ENCODE assay signal across 29 cellular contexts in the genomic region with DNA sequence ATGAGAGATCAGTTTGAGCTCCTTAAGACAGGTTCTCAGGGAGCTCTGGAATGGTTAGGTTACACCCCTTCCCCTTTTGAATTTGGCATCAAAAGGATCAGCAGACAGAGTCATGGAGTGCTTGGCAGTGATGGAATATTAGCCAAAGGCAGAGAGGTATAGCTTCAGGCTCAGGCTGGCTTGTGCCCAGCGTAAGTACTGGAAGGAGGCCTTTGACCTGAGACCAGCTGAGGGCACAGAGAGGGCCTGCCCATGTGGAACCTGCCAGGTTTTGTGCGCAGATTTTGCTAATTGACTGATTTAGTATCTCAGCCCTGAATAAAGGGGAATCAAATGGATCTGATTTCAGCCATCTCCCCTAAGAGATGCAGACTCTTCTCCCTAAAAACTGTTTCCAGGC.
A peak's percentile ranks its signal among the peaks of the same experiment; 100 is the strongest.
DNase-seq lines count a peak whose midpoint lies in the region; ATAC-seq, FAIRE-seq and TF ChIP-seq lines count a peak whose summit lies in the region.
"Had no signal": no experiment of that assay in that cellular context is flagged by ENCODE, and none has a peak within 500 bp of the region (broad histone marks: within the 10 kb centered on the region; RNA-seq: fewer than 3 reads in every experiment).

No MANE protein-coding gene starts in this region.

- H3K23ac ChIP-seq in H9 (ENCODE audit: insufficient read length, low read depth, low read length): no peak overlapping the region

- no peak for TF ChIP-seq RAD21 in GM12878 (IDR thresholded peaks at IDR 0.05; ENCODE audit: insufficient read depth, low read depth, low read length)

- H3K4me1 Mint-ChIP-seq in H9: peaks cover 15 to 44% of the 10 kb centered on the region in 2 experiments

- no peaks in the 10 kb centered on the region for H3K9me3 Mint-ChIP-seq in H9

- TF ChIP-seq CTCF in right atrium auricular region (IDR thresholded peaks at IDR 0.05): no peak
- TF ChIP-seq CTCF in GM12878 (IDR thresholded peaks at IDR 0.05 in 2 of 3, conservative IDR thresholded peaks at IDR 0.05 in 1 of 3; ENCODE audit: control insufficient read depth in 2 of 3, extremely low read depth in 1 of 3, insufficient read depth in 1 of 3, low read depth in 3 of 3, low read length in 3 of 3): no peak
- no peak for TF ChIP-seq CTCF in sigmoid colon (IDR thresholded peaks at IDR 0.05)
- TF ChIP-seq CTCF in H9 (conservative IDR thresholded peaks at IDR 0.05): no peak

- SMC1A ChIA-PET in GM12878 (lab: Charles Lee; ENCODE audit: uncharacterized antibody, unreplicated experiment): interaction anchor here (0.7 to 2.9 kb wide), 5 partner anchors 10 to 99 kb away, joined by 3 to 17 read pairs (median 3); no protein-coding TSS in a partner anchor

- no peak overlapping the region for H4K91ac ChIP-seq in H9 (ENCODE audit: insufficient read length, low read depth, low read length)

- no peak overlapping the region for H2BK5ac ChIP-seq in H9 (ENCODE audit: insufficient read length, low read length)

- H4K8ac ChIP-seq in H9 (replicated peaks; ENCODE audit: insufficient read length, low read depth, low read length): no peak overlapping the region

- in situ Hi-C loops in GM12878 (cut with MboI): no loop called here

- peaks cover 39% of the 10 kb centered on the region for H3K36me3 ChIP-seq in right atrium auricular region
- H3K36me3 ChIP-seq in GM12878 (ENCODE audit: control insufficient read depth in 2 of 2, insufficient read depth in 2 of 2, low read length in 1 of 2): peaks cover 23 to 54% of the 10 kb centered on the region in 2 experiments
- peaks cover 0 to 21% (median 6%) of the 10 kb centered on the region in 4 donors for H3K36me3 ChIP-seq in sigmoid colon
- no peaks in the 10 kb centered on the region for H3K36me3 ChIP-seq in SJCRH30
- H3K36me3 ChIP-seq: SJSA1, vagina had no signal

- TF ChIP-seq EP300 in GM12878 (IDR thresholded peaks at IDR 0.05; ENCODE audit: borderline replicate concordance in 1 of 2, control insufficient read depth in 1 of 2, low read depth in 2 of 2, low read length in 2 of 2) (no peak), sigmoid colon (IDR thresholded peaks at IDR 0.05) (no peak)

- no peak overlapping the region for H2BK12ac ChIP-seq in H9 (ENCODE audit: insufficient read length, low read depth, low read length)

- no peak overlapping the region for H3K27ac ChIP-seq in right atrium auricular region
- no peak overlapping the region for H3K27ac ChIP-seq in GM12878 (ENCODE audit: control insufficient read depth, insufficient read depth)
- H3K27ac ChIP-seq in layer of hippocampus (ENCODE audit: low read depth, low read length): peak overlapping the region; percentile 8
- no peak overlapping the region for H3K27ac ChIP-seq in sigmoid colon
- no peak overlapping the region for H3K27ac ChIP-seq in H9 (ENCODE audit: insufficient read length, low read depth, low read length)
- H3K27ac ChIP-seq in SJCRH30: no peak overlapping the region
- H3K27ac ChIP-seq: A549, hepatocyte, PC-9, psoas muscle, SJSA1, vagina had no signal

- H3K18ac ChIP-seq in H9 (ENCODE audit: insufficient read length, low read depth, low read length): no peak overlapping the region

- H3K4me1 ChIP-seq in right atrium auricular region (peaks cover 0 to 91% of the 10 kb centered on the region in 2 donors), GM12878 (ENCODE audit: control insufficient read depth, insufficient read depth, low read length) (peaks cover 6% of the 10 kb centered on the region), sigmoid colon (peaks cover 0 to 23% (median 21%) of the 10 kb centered on the region in 4 donors), H9 (ENCODE audit: insufficient read depth, low read length) (peaks cover 2% of the 10 kb centered on the region; the same call in 1 of the 2 replicates), SJCRH30 (peaks cover 37% of the 10 kb centered on the region)
- H3K4me1 ChIP-seq: A549 had no signal

- no peaks in the 10 kb centered on the region for H3K27me3 Mint-ChIP-seq in H9 (ENCODE audit: low read depth)
- H3K27me3 Mint-ChIP-seq: B cell had no signal

- RAD21 ChIA-PET in GM12878 (lab: Charles Lee; ENCODE audit: unreplicated experiment): interaction anchor here (1.5 kb wide), 1 partner anchor 37 kb away, joined by 4 read pairs; no protein-coding TSS in a partner anchor

- no peak overlapping the region for H4K5ac ChIP-seq in H9 (ENCODE audit: insufficient read length, low read depth, low read length)

- no peak overlapping the region for H3K14ac ChIP-seq in H9 (ENCODE audit: insufficient read depth, low read length)

- H4K20me1 ChIP-seq in GM12878 (ENCODE audit: control insufficient read depth, insufficient read depth): no peaks in the 10 kb centered on the region; the same call in 1 of the 2 replicates
- H4K20me1 ChIP-seq in H9 (ENCODE audit: control insufficient read depth, insufficient read depth, insufficient read length): no peaks in the 10 kb centered on the region

- WGBS in GM12878 (ENCODE audit: insufficient coverage, insufficient replicate concordance, low lambda C conversion rate, missing lambda C conversion rate): 100% methylated on average over 2 of the region's 2 CpGs
- 95 to 96% methylated on average over 2 of the region's 2 CpGs for WGBS in sigmoid colon, 2 donors
- no CpG with 5 or more reads among the region's 2 CpGs for WGBS in H9 (ENCODE audit: extremely low coverage, insufficient read length, low lambda C conversion rate)

- H3K27me3 ChIP-seq in right atrium auricular region: no peaks in the 10 kb centered on the region
- no peaks in the 10 kb centered on the region for H3K27me3 ChIP-seq in GM12878 (replicated peaks in 1 of 2; ENCODE audit: control insufficient read depth in 2 of 2, insufficient read depth in 2 of 2, low read length in 1 of 2)
- no peaks in the 10 kb centered on the region for H3K27me3 ChIP-seq in layer of hippocampus (ENCODE audit: control insufficient read depth, insufficient read depth, low read length)
- H3K27me3 ChIP-seq in sigmoid colon: no peaks in the 10 kb centered on the region
- no peaks in the 10 kb centered on the region for H3K27me3 ChIP-seq in H9 (ENCODE audit: insufficient read depth, low read length)
- no peaks in the 10 kb centered on the region for H3K27me3 ChIP-seq in SJCRH30
- H3K27me3 ChIP-seq: hepatocyte, SJSA1, vagina had no signal

- H3K36me3 Mint-ChIP-seq in H9 (ENCODE audit: insufficient read depth in 1 of 3, low read depth in 3 of 3): peaks cover 0 to 7% (median 3%) of the 10 kb centered on the region in 3 experiments; a peak in 5 of 7 replicates

- H3T11ph ChIP-seq in H9 (ENCODE audit: low read length): no peak overlapping the region

- H3K9me3 ChIP-seq in right atrium auricular region (no peaks in the 10 kb centered on the region), GM12878 (replicated peaks; ENCODE audit: control insufficient read depth, insufficient read depth, low read length) (no peaks in the 10 kb centered on the region), sigmoid colon (no peaks in the 10 kb centered on the region), H9 (ENCODE audit: control insufficient read depth, low read depth, low read length) (no peaks in the 10 kb centered on the region), SJCRH30 (replicated peaks) (no peaks in the 10 kb centered on the region)
- H3K9me3 ChIP-seq: A549, psoas muscle, SJSA1, vagina had no signal

- H2BK15ac ChIP-seq in H9 (ENCODE audit: low read depth, low read length): no peak overlapping the region

- H3K79me1 ChIP-seq in H9 (ENCODE audit: insufficient read depth, low read depth, low read length, poor library complexity, severe bottlenecking): no peaks in the 10 kb centered on the region

- POLR2A ChIA-PET in GM12878 (lab: Charles Lee): no interaction called here

- no peaks in the 10 kb centered on the region for H3K23me2 ChIP-seq in H9 (ENCODE audit: insufficient read length, low read depth, low read length, poor library complexity, severe bottlenecking)

- H2BK20ac ChIP-seq in H9 (ENCODE audit: low read depth, low read length, poor library complexity, severe bottlenecking): no peak overlapping the region

- no peak overlapping the region for H3K4me3 Mint-ChIP-seq in H9
- H3K4me3 Mint-ChIP-seq: B cell had no signal

- no peak for TF ChIP-seq POLR2A in GM12878 (IDR thresholded peaks at IDR 0.05; ENCODE audit: low read depth, low read length)
- TF ChIP-seq POLR2A in sigmoid colon (IDR thresholded peaks at IDR 0.05): no peak

- no peak overlapping the region for H2BK120ac ChIP-seq in H9 (ENCODE audit: low read depth, low read length, poor library complexity, severe bottlenecking)

- no peak overlapping the region for H3K56ac ChIP-seq in H9 (ENCODE audit: insufficient read length, low read depth, low read length)

- H3K9ac ChIP-seq in GM12878 (ENCODE audit: control insufficient read depth, insufficient read depth, low read length) (no peak overlapping the region), H9 (ENCODE audit: extremely low read depth, insufficient read length, low read length) (no peak overlapping the region)

- no peak overlapping the region for H2AFZ ChIP-seq in GM12878 (ENCODE audit: control insufficient read depth, low read depth, low read length)
- no peak overlapping the region for H2AFZ ChIP-seq in H9 (ENCODE audit: low read length)
- H2AFZ ChIP-seq: hepatocyte, PC-9 had no signal

- DNase-seq in cardiac septum (ENCODE audit: low spot score): peak; percentile 43
- no peak for DNase-seq in right atrium auricular region (ENCODE audit: low spot score)
- no peak for DNase-seq in GM12878 (ENCODE audit: low read depth, low spot score)
- peak; percentile 37 for DNase-seq in sigmoid colon
- DNase-seq in H9: no peak
- no peak for DNase-seq in SJCRH30
- DNase-seq: activated CD8-positive, alpha-beta memory T cell treated with anti-CD3 and anti-CD28 coated beads for 24 hours; activated naive CD4-positive, alpha-beta T cell treated with Interleukin-2 at 50 U/mL for 16 hours; activated T-cell treated with anti-CD3 and anti-CD28 coated beads, Interleukin-2, amount 50 U/mL, for 1 hour; anterior cingulate cortex; Calu3; cerebellar nuclear complex; DND-41; foreskin fibroblast; KG1; NCI-H1436 treated with DMSO at 0.1 percent for 48 hours; NCI-H510A; PC-9; psoas muscle; small intestine had no signal

- H3K4ac ChIP-seq in H9 (ENCODE audit: low read depth, low read length): no peak overlapping the region

- no TSS peak for BruUV-seq in GM12878 (replicated peaks; lab: Mats Ljungman, UMichigan)

- no peak overlapping the region for H3K27ac Mint-ChIP-seq in H9
- H3K27ac Mint-ChIP-seq: B cell had no signal

- intact Hi-C loops in cardiac septum (cut with DNase I) (loop anchor here (5.0 kb wide), 2 partner anchors 42 to 43 kb away; no protein-coding TSS in a partner anchor), GM12878 (cut with micrococcal nuclease; ENCODE audit: unreplicated experiment) (no loop called here), sigmoid colon (cut with DNase I) (no loop called here)

- H3K4me3 ChIP-seq in right atrium auricular region (no peak overlapping the region), GM12878 (no peak overlapping the region), sigmoid colon (no peak overlapping the region), SJCRH30 (no peak overlapping the region)
- H3K4me3 ChIP-seq: A549, hepatocyte, lung, PC-9, psoas muscle, SJSA1, vagina had no signal

- FAIRE-seq in GM12878 (lab: Jason Lieb, UNC): no peak
- FAIRE-seq: A549, H1, small intestine had no signal

- H2AK5ac ChIP-seq in H9 (ENCODE audit: insufficient read length, low read length): no peak overlapping the region

- CTCF ChIA-PET in GM12878 (lab: Yijun Ruan, JAX): interaction anchor here (0.8 to 1.7 kb wide), 3 partner anchors 31 to 110 kb away, joined by 3 to 7 read pairs (median 4); no protein-coding TSS in a partner anchor

- no peak for ATAC-seq in GM12878
- no peak for ATAC-seq in GM19452 (IDR thresholded peaks at IDR 0.05; ENCODE audit: unreplicated experiment)
- ATAC-seq: A549, psoas muscle had no signal

- no peaks in the 10 kb centered on the region for H3K79me2 ChIP-seq in GM12878 (ENCODE audit: control insufficient read depth, insufficient read depth, low read length)
- H3K79me2 ChIP-seq in H9 (ENCODE audit: insufficient read depth, low read length): no peaks in the 10 kb centered on the region
- H3K79me2 ChIP-seq: hepatocyte had no signal

- no peak overlapping the region for H3K4me2 ChIP-seq in GM12878 (ENCODE audit: control insufficient read depth, insufficient read depth)
- H3K4me2 ChIP-seq in H9 (ENCODE audit: insufficient read depth, insufficient read length, low read length): no peak overlapping the region
- H3K4me2 ChIP-seq: A549, hepatocyte, PC-9 had no signal

Comparison
In these comparisons a context has a peak if more than half of its experiments do, and no peak if none do; other contexts are left out.
1. DNase-seq: peak in cardiac septum (single experiment) and sigmoid colon (single experiment); none in right atrium auricular region (single experiment), GM12878 (single experiment), H9 (single experiment) and SJCRH30 (0 of 2).